In the genomic region with DNA sequence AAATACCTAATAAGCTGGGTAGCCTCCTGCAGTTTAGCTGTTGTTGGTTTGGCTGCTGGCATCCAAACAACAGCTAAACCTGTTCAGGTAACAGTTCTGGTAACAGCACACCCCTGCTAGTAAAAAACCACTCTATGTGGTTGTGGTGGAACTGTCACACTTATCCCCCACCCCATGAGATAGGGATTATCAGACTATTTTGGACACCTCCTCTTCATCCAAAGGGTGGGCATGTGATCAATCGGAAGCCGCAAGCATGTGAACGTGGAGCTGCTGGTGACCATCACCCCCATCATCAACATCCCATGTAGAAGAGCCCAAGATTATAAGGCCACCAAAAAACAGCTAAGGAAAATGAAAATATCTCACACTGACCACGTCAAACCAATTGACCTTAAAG, we compare ENCODE assay signal across 12 cellular contexts. TPM values are rescaled to one million over a fixed set of nuclear protein-coding genes. Genes with fewer than 3 reads are reported as not detected.
A peak's percentile ranks its signal among the peaks of the same experiment; 100 is the strongest.
DNase-seq lines count a peak whose midpoint lies in the region; ATAC-seq and TF ChIP-seq lines count a peak whose summit lies in the region.
"Had no signal": no experiment of that assay in that cellular context is flagged by ENCODE, and none has a peak within 500 bp of the region (broad histone marks: within the 10 kb centered on the region; RNA-seq: fewer than 3 reads in every experiment).

No MANE protein-coding gene starts in this region.

- peak overlapping the region in 3 of 7 donors; percentile 42 to 60 (median 50) for H3K27ac Mint-ChIP-seq in CD4-positive, alpha-beta memory T cell
- no peak overlapping the region for H3K27ac Mint-ChIP-seq in activated CD4-positive, alpha-beta memory T cell treated with anti-CD3 and anti-CD28 coated beads, Interleukin-2, amount 10 ng/mL, durations not matched to agents 7 days and 5 days
- H3K27ac Mint-ChIP-seq in naive thymus-derived CD8-positive, alpha-beta T cell: no peak overlapping the region

- CTCF ChIA-PET in CD4-positive, alpha-beta memory T cell (lab: Charles Lee; ENCODE audit: partially characterized antibody): interaction anchor here (3.9 kb wide), 1 partner anchor 12 kb away, joined by 41 read pairs; no protein-coding TSS in a partner anchor
- CTCF ChIA-PET in HEK293 (lab: Yijun Ruan, JAX): interaction anchor here (0.6 to 2.6 kb wide), 3 partner anchors 8 to 344 kb away, joined by 3 to 14 read pairs (median 3); no protein-coding TSS in a partner anchor
- CTCF ChIA-PET in activated CD4-positive, alpha-beta memory T cell treated with anti-CD3 and anti-CD28 coated beads, Interleukin-2, amount 10 ng/mL, durations not matched to agents 7 days and 5 days (lab: Charles Lee): interaction anchor here (0.6 to 4.8 kb wide), 8 partner anchors 9 to 348 kb away, joined by 3 to 63 read pairs (median 6); no protein-coding TSS in a partner anchor

- no peaks in the 10 kb centered on the region for H3K27me3 ChIP-seq in CD4-positive, alpha-beta memory T cell (ENCODE audit: insufficient read depth, low read length)
- H3K27me3 ChIP-seq: thyroid gland had no signal

- H3K9me3 Mint-ChIP-seq in CD4-positive, alpha-beta memory T cell: no peaks in the 10 kb centered on the region
- H3K9me3 Mint-ChIP-seq in activated CD4-positive, alpha-beta memory T cell treated with anti-CD3 and anti-CD28 coated beads, Interleukin-2, amount 10 ng/mL, durations not matched to agents 7 days and 5 days: no peaks in the 10 kb centered on the region
- H3K9me3 Mint-ChIP-seq in naive thymus-derived CD8-positive, alpha-beta T cell: no peaks in the 10 kb centered on the region
- H3K9me3 Mint-ChIP-seq: immature natural killer cell had no signal

- peaks cover 14 to 17% of the 10 kb centered on the region in 2 donors for H3K36me3 Mint-ChIP-seq in CD4-positive, alpha-beta memory T cell
- peaks cover 24% of the 10 kb centered on the region for H3K36me3 Mint-ChIP-seq in activated CD4-positive, alpha-beta memory T cell treated with anti-CD3 and anti-CD28 coated beads, Interleukin-2, amount 10 ng/mL, durations not matched to agents 7 days and 5 days (ENCODE audit: low read depth)
- H3K36me3 Mint-ChIP-seq in naive thymus-derived CD8-positive, alpha-beta T cell: peaks cover 0 to 22% (median 1%) of the 10 kb centered on the region in 3 donors

- no peak overlapping the region for H3K27ac ChIP-seq in CD4-positive, alpha-beta memory T cell (ENCODE audit: low read depth, low read length)
- H3K27ac ChIP-seq in HEK293 (ENCODE audit: extremely low read depth, low read depth, low read length): no peak overlapping the region
- H3K27ac ChIP-seq: thyroid gland had no signal

- intact Hi-C loops in CD4-positive, alpha-beta memory T cell (cut with micrococcal nuclease): loop anchor here (5.0 kb wide), 1 partner anchor 686 kb away; a partner anchor contains a TSS

- no peaks in the 10 kb centered on the region for H3K9me3 ChIP-seq in CD4-positive, alpha-beta memory T cell (ENCODE audit: control insufficient read depth in 1 of 2, low read length in 2 of 2)
- no peaks in the 10 kb centered on the region for H3K9me3 ChIP-seq in HEK293 (ENCODE audit: control insufficient read depth, insufficient read depth, low read depth, low read length)
- H3K9me3 ChIP-seq: thyroid gland had no signal

- no peaks in the 10 kb centered on the region for H3K27me3 Mint-ChIP-seq in CD4-positive, alpha-beta memory T cell
- no peaks in the 10 kb centered on the region for H3K27me3 Mint-ChIP-seq in activated CD4-positive, alpha-beta memory T cell treated with anti-CD3 and anti-CD28 coated beads, Interleukin-2, amount 10 ng/mL, durations not matched to agents 7 days and 5 days
- H3K27me3 Mint-ChIP-seq in naive thymus-derived CD8-positive, alpha-beta T cell: no peaks in the 10 kb centered on the region

- H3K4me1 Mint-ChIP-seq in CD4-positive, alpha-beta memory T cell: peaks cover 37 to 70% (median 58%) of the 10 kb centered on the region in 4 donors
- peaks cover 44% of the 10 kb centered on the region for H3K4me1 Mint-ChIP-seq in activated CD4-positive, alpha-beta memory T cell treated with anti-CD3 and anti-CD28 coated beads, Interleukin-2, amount 10 ng/mL, durations not matched to agents 7 days and 5 days
- peaks cover 24 to 75% (median 65%) of the 10 kb centered on the region in 4 donors for H3K4me1 Mint-ChIP-seq in naive thymus-derived CD8-positive, alpha-beta T cell

- ATAC-seq in naive thymus-derived CD8-positive, alpha-beta T cell: no peak
- no peak for ATAC-seq in GM18873 (IDR thresholded peaks at IDR 0.05; ENCODE audit: low FRiP score, unreplicated experiment)

- H3K4me1 ChIP-seq in CD4-positive, alpha-beta memory T cell (ENCODE audit: insufficient read depth, low read length): peaks cover 45% of the 10 kb centered on the region
- H3K4me1 ChIP-seq in HEK293 (ENCODE audit: control insufficient read depth, insufficient read depth, low read length): peaks cover 5% of the 10 kb centered on the region; the same call in 1 of the 2 replicates

- no peak for TF ChIP-seq CTCF in HEK293 (tag by site-specific recombination; IDR thresholded peaks at IDR 0.05)

- H3K4me3 Mint-ChIP-seq in CD4-positive, alpha-beta memory T cell: peak overlapping the region in 5 of 8 donors; percentile 46 to 97 (median 71)
- H3K4me3 Mint-ChIP-seq in activated CD4-positive, alpha-beta memory T cell treated with anti-CD3 and anti-CD28 coated beads, Interleukin-2, amount 10 ng/mL, durations not matched to agents 7 days and 5 days: peak overlapping the region; percentile 98
- peak overlapping the region in 9 of 10 donors; percentile 43 to 99 (median 92) for H3K4me3 Mint-ChIP-seq in naive thymus-derived CD8-positive, alpha-beta T cell

- H3K36me3 ChIP-seq in CD4-positive, alpha-beta memory T cell (ENCODE audit: insufficient read depth, low read length): no peaks in the 10 kb centered on the region
- peaks cover 0 to 9% of the 10 kb centered on the region in 2 experiments; a peak in 2 of 3 replicates for H3K36me3 ChIP-seq in HEK293 (ENCODE audit: control insufficient read depth in 2 of 2, insufficient read depth in 1 of 2, low read length in 2 of 2)
- H3K36me3 ChIP-seq: thyroid gland had no signal

- no peak overlapping the region for H3K4me3 ChIP-seq in CD4-positive, alpha-beta memory T cell (ENCODE audit: low read length in 2 of 2)
- no peak overlapping the region for H3K4me3 ChIP-seq in HEK293 (ENCODE audit: low read depth, low read length)
- H3K4me3 ChIP-seq: thyroid gland had no signal

- DNase-seq in CD4-positive, alpha-beta memory T cell: no peak
- DNase-seq in activated CD4-positive, alpha-beta memory T cell treated with anti-CD3 and anti-CD28 coated beads, Interleukin-2, amount 10 ng/mL, durations not matched to agents 7 days and 5 days: no peak
- DNase-seq in naive thymus-derived CD8-positive, alpha-beta T cell: no peak
- no peak for DNase-seq in iPS-NIHi7 (ENCODE audit: extremely low spot score)
- DNase-seq in HUDEP-2 (lab: John Stamatoyannopoulos, UW; ENCODE audit: unreplicated experiment in 76 of 76): no peak
- DNase-seq in GF-D8 (lab: John Stamatoyannopoulos, UW): no peak
- DNase-seq: activated CD4-positive, alpha-beta T cell treated with anti-CD3 and anti-CD28 coated beads, Interleukin-2, amount 50 U/mL, for 4 hours; amniotic stem cell; immature natural killer cell; thyroid gland had no signal

- POLR2A ChIA-PET in CD4-positive, alpha-beta memory T cell (lab: Charles Lee; ENCODE audit: partially characterized antibody): interaction anchor here (0.9 kb wide), 1 partner anchor 62 kb away, joined by 4 read pairs; no protein-coding TSS in a partner anchor
- POLR2A ChIA-PET in HEK293 (lab: Yijun Ruan, JAX): no interaction called here
- POLR2A ChIA-PET in activated CD4-positive, alpha-beta memory T cell treated with anti-CD3 and anti-CD28 coated beads, Interleukin-2, amount 10 ng/mL, durations not matched to agents 7 days and 5 days (lab: Charles Lee): no interaction called here
- POLR2A ChIA-PET in naive thymus-derived CD8-positive, alpha-beta T cell (lab: Charles Lee): no interaction called here

TF ChIP-seq in HEK293, 187 proteins besides CTCF, POLR2A, EP300 and RAD21:
- TF ChIP-seq, protein P1, sequence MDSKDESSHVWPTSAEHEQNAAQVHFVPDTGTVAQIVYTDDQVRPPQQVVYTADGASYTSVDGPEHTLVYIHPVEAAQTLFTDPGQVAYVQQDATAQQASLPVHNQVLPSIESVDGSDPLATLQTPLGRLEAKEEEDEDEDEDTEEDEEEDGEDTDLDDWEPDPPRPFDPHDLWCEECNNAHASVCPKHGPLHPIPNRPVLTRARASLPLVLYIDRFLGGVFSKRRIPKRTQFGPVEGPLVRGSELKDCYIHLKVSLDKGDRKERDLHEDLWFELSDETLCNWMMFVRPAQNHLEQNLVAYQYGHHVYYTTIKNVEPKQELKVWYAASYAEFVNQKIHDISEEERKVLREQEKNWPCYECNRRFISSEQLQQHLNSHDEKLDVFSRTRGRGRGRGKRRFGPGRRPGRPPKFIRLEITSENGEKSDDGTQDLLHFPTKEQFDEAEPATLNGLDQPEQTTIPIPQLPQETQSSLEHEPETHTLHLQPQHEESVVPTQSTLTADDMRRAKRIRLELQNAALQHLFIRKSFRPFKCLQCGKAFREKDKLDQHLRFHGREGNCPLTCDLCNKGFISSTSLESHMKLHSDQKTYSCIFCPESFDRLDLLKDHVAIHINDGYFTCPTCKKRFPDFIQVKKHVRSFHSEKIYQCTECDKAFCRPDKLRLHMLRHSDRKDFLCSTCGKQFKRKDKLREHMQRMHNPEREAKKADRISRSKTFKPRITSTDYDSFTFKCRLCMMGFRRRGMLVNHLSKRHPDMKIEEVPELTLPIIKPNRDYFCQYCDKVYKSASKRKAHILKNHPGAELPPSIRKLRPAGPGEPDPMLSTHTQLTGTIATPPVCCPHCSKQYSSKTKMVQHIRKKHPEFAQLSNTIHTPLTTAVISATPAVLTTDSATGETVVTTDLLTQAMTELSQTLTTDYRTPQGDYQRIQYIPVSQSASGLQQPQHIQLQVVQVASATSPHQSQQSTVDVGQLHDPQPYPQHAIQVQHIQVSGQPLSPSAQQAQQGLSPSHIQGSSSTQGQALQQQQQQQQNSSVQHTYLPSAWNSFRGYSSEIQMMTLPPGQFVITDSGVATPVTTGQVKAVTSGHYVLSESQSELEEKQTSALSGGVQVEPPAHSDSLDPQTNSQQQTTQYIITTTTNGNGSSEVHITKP (tag by site-specific recombination; IDR thresholded peaks at IDR 0.05): peak; percentile 47; the same call in 1 of the 2 replicates
- TF ChIP-seq ZEB2 (tag by site-specific recombination; IDR thresholded peaks at IDR 0.05) (no peak), ZNF133 (tag by site-specific recombination; IDR thresholded peaks at IDR 0.05) (no peak), ZFP69B (tag by site-specific recombination; IDR thresholded peaks at IDR 0.05) (no peak)

RNA-seq across cellular contexts. Expression of a gene that starts 2.5 kb away (rescaled TPM):
- 10 to 100 TPM; 21.5 to 22.8 TPM for total RNA-seq in CD4-positive, alpha-beta memory T cell
- 1 to 10 TPM; 6.3 to 9.6 TPM for polyA plus RNA-seq in CD4-positive, alpha-beta memory T cell
- total RNA-seq in activated CD4-positive, alpha-beta memory T cell treated with anti-CD3 and anti-CD28 coated beads, Interleukin-2, amount 10 ng/mL, durations not matched to agents 7 days and 5 days: 10 to 100 TPM; 23.7 to 24.7 TPM
- total RNA-seq in naive thymus-derived CD8-positive, alpha-beta T cell: 10 to 100 TPM; 23.1 to 27.8 TPM
- polyA plus RNA-seq in naive thymus-derived CD8-positive, alpha-beta T cell: 1 to 10 TPM; 4.7 to 8.2 (median 5.3) TPM
